In the genomic region with DNA sequence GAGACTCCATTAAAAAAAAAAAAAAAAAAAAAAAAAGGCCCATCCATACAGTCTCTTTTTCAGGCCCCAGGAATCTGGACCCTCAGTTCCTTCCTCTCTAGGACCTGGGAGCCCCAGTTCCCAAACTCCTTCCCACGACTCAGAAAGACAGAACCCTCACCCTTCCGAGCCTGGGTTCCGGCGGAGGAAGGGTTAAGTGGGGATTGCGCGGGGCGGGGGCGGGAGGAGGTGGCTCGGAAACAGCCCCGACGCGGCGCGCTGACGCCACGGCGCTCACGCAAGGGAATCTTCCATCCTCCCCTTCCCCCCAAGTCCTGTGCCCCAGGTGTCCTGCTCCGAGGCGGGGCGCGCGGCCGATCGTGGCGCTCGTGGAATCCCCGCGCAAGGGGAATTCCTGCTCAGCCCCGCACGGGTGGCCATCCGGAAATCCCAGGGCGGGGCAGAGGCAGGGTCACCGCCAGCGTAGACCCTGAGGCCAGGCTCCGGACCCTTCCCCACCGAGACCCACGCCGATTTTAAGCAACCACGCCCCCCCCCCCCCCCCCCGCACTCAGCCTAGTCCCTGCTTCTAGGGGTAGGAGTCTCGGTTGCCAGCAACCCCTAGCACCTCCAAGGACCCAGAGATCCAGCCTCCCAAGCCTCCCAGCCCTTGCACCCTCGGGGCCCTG, we compare ENCODE assay signal across 1 cellular context.
TF ChIP-seq lines count a peak whose summit lies in the region.

No MANE protein-coding gene starts in this region.

TF ChIP-seq in GM23338, 12 proteins besides CTCF, POLR2A, EP300 and RAD21 (continued from another document):
- TF ChIP-seq, protein P1, sequence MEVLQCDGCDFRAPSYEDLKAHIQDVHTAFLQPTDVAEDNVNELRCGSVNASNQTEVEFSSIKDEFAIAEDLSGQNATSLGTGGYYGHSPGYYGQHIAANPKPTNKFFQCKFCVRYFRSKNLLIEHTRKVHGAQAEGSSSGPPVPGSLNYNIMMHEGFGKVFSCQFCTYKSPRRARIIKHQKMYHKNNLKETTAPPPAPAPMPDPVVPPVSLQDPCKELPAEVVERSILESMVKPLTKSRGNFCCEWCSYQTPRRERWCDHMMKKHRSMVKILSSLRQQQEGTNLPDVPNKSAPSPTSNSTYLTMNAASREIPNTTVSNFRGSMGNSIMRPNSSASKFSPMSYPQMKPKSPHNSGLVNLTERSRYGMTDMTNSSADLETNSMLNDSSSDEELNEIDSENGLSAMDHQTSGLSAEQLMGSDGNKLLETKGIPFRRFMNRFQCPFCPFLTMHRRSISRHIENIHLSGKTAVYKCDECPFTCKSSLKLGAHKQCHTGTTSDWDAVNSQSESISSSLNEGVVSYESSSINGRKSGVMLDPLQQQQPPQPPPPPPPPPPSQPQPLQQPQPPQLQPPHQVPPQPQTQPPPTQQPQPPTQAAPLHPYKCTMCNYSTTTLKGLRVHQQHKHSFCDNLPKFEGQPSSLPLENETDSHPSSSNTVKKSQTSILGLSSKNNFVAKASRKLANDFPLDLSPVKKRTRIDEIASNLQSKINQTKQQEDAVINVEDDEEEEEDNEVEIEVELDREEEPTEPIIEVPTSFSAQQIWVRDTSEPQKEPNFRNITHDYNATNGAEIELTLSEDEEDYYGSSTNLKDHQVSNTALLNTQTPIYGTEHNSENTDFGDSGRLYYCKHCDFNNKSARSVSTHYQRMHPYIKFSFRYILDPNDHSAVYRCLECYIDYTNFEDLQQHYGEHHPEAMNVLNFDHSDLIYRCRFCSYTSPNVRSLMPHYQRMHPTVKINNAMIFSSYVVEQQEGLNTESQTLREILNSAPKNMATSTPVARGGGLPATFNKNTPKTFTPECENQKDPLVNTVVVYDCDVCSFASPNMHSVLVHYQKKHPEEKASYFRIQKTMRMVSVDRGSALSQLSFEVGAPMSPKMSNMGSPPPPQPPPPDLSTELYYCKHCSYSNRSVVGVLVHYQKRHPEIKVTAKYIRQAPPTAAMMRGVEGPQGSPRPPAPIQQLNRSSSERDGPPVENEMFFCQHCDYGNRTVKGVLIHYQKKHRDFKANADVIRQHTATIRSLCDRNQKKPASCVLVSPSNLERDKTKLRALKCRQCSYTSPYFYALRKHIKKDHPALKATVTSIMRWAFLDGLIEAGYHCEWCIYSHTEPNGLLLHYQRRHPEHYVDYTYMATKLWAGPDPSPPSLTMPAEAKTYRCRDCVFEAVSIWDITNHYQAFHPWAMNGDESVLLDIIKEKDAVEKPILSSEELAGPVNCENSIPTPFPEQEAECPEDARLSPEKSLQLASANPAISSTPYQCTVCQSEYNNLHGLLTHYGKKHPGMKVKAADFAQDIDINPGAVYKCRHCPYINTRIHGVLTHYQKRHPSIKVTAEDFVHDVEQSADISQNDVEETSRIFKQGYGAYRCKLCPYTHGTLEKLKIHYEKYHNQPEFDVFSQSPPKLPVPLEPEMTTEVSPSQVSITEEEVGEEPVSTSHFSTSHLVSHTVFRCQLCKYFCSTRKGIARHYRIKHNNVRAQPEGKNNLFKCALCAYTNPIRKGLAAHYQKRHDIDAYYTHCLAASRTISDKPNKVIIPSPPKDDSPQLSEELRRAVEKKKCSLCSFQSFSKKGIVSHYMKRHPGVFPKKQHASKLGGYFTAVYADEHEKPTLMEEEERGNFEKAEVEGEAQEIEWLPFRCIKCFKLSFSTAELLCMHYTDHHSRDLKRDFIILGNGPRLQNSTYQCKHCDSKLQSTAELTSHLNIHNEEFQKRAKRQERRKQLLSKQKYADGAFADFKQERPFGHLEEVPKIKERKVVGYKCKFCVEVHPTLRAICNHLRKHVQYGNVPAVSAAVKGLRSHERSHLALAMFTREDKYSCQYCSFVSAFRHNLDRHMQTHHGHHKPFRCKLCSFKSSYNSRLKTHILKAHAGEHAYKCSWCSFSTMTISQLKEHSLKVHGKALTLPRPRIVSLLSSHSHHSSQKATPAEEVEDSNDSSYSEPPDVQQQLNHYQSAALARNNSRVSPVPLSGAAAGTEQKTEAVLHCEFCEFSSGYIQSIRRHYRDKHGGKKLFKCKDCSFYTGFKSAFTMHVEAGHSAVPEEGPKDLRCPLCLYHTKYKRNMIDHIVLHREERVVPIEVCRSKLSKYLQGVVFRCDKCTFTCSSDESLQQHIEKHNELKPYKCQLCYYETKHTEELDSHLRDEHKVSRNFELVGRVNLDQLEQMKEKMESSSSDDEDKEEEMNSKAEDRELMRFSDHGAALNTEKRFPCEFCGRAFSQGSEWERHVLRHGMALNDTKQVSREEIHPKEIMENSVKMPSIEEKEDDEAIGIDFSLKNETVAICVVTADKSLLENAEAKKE (CRISPR knock-in tag; IDR thresholded peaks at IDR 0.05): no peak
- TF ChIP-seq ZNF114 (CRISPR knock-in tag; IDR thresholded peaks at IDR 0.05) (no peak), NANOG (IDR thresholded peaks at IDR 0.05; ENCODE audit: borderline replicate concordance) (no peak), JUNB (IDR thresholded peaks at IDR 0.05; ENCODE audit: unreplicated experiment) (no peak)
- TF ChIP-seq, protein P2, sequence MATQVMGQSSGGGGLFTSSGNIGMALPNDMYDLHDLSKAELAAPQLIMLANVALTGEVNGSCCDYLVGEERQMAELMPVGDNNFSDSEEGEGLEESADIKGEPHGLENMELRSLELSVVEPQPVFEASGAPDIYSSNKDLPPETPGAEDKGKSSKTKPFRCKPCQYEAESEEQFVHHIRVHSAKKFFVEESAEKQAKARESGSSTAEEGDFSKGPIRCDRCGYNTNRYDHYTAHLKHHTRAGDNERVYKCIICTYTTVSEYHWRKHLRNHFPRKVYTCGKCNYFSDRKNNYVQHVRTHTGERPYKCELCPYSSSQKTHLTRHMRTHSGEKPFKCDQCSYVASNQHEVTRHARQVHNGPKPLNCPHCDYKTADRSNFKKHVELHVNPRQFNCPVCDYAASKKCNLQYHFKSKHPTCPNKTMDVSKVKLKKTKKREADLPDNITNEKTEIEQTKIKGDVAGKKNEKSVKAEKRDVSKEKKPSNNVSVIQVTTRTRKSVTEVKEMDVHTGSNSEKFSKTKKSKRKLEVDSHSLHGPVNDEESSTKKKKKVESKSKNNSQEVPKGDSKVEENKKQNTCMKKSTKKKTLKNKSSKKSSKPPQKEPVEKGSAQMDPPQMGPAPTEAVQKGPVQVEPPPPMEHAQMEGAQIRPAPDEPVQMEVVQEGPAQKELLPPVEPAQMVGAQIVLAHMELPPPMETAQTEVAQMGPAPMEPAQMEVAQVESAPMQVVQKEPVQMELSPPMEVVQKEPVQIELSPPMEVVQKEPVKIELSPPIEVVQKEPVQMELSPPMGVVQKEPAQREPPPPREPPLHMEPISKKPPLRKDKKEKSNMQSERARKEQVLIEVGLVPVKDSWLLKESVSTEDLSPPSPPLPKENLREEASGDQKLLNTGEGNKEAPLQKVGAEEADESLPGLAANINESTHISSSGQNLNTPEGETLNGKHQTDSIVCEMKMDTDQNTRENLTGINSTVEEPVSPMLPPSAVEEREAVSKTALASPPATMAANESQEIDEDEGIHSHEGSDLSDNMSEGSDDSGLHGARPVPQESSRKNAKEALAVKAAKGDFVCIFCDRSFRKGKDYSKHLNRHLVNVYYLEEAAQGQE (IDR thresholded peaks at IDR 0.05; ENCODE audit: unreplicated experiment): no peak
